9 cellular contexts compared by ENCODE assay signal in the genomic region with DNA sequence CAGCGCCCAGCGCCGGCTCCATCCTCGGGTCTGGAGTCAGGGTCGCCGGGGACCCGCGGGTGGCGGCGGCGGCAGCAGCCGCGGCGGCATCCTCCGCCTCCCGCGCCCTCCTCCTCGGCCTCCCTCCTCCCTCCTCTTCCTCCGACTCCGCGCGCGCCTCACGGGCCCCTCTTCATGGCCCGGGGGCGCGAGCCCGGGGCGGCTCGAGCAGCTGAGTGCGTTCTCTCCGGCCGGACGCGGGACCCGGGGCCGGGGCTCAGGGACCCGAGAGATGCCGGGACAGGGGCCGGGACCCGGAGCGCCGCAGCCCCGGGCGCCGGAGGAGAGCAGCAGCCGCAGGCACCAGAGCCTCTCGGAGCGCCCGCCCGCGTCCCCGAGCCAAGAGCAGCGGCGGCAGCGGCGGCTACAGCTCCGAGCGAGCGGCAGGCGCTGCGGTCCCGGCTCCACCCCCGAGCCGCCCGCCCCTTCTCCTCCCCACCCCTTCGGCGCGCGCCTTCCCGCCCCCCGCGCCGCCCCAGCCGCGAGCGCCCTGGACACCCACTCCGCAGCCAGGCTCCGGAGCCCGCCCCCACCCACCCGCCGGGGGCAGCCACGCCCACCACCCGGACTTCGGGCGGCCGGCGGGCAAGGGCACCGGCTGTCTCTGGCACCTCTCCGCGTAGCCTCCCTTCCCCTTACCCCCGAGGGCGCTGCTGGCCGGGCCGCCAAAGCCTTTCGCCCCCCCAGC. TPM values are rescaled to one million over a fixed set of nuclear protein-coding genes. Genes with fewer than 3 reads are reported as not detected.
A peak's percentile ranks its signal among the peaks of the same experiment; 100 is the strongest.
DNase-seq lines count a peak whose midpoint lies in the region; ATAC-seq and TF ChIP-seq lines count a peak whose summit lies in the region.
"Had no signal": no experiment of that assay in that cellular context is flagged by ENCODE, and none has a peak within 500 bp of the region (broad histone marks: within the 10 kb centered on the region; RNA-seq: fewer than 3 reads in every experiment).

TSS of gene CHST1 (minus strand) at position 417 of the 727 bp plus-strand sequence. CDS start 14,699 bp downstream, outside the sequence.

- H3K4me3 ChIP-seq in Karpas-422 (ENCODE audit: low read length) (no peak within 1 kb of the TSS), adipocyte (ENCODE audit: low read length) (peak within 1 kb of the TSS; percentile 74), heart right ventricle (peak within 1 kb of the TSS; percentile 66 to 94 (median 72)), parathyroid adenoma (ENCODE audit: low read depth, low read length) (peak within 1 kb of the TSS; percentile 37)

- no peaks in the 10 kb centered on the region for H3K9me2 ChIP-seq in Karpas-422 (replicated peaks; ENCODE audit: insufficient read depth, low read length)

- H3K4me2 ChIP-seq in Karpas-422 (ENCODE audit: low read depth, low read length, poor library complexity, severe bottlenecking) (peak within 1 kb of the TSS; percentile 38), parathyroid adenoma (ENCODE audit: low read length) (peak within 1 kb of the TSS; percentile 68)

- no peak within 1 kb of the TSS for H2AFZ ChIP-seq in Karpas-422 (ENCODE audit: low read length)
- H2AFZ ChIP-seq in parathyroid adenoma = peak within 1 kb of the TSS; percentile 60

- H3K9me3 ChIP-seq in Karpas-422 (ENCODE audit: low read length) (no peaks in the 10 kb centered on the region), adipocyte (ENCODE audit: control insufficient read depth, low read length) (no peaks in the 10 kb centered on the region), heart right ventricle (no peaks in the 10 kb centered on the region), parathyroid adenoma (ENCODE audit: control insufficient read depth, low read length) (no peaks in the 10 kb centered on the region)

- TF ChIP-seq CTCF in heart right ventricle (IDR thresholded peaks at IDR 0.05) = no peak
- TF ChIP-seq CTCF in parathyroid adenoma (IDR thresholded peaks at IDR 0.05) = no peak

- peak; percentile 48 for DNase-seq in COR-L47 (lab: John Stamatoyannopoulos, UW)
- DNase-seq in Karpas-422 = no peak
- peak; percentile 66 for DNase-seq in adipocyte (ENCODE audit: low read depth)
- DNase-seq in heart right ventricle = peak; percentile 42 to 80
- DNase-seq in pons (ENCODE audit: low spot score) = no peak
- no peak for DNase-seq in OCI-M2 (lab: John Stamatoyannopoulos, UW; ENCODE audit: unreplicated experiment)

- intact Hi-C loops in heart right ventricle (cut with DNase I) = loop anchor here in 3 of 10 donors (5.0 to 10.0 kb wide), 3 partner anchors 82 to 291 kb away; no protein-coding TSS in a partner anchor

- ATAC-seq in heart right ventricle (peak; percentile 64 to 88 (median 70)), HG03342 (IDR thresholded peaks at IDR 0.05; ENCODE audit: unreplicated experiment) (no peak)

- H3K4me1 ChIP-seq in Karpas-422 (ENCODE audit: low read length) = no peaks in the 10 kb centered on the region
- H3K4me1 ChIP-seq in adipocyte (ENCODE audit: control insufficient read depth, insufficient read depth, low read length) = peaks cover 19% of the 10 kb centered on the region
- H3K4me1 ChIP-seq in heart right ventricle = peaks cover 3 to 48% (median 36%) of the 10 kb centered on the region in 9 donors
- no peaks in the 10 kb centered on the region for H3K4me1 ChIP-seq in parathyroid adenoma

- H4K20me1 ChIP-seq in Karpas-422 (ENCODE audit: insufficient read depth, low read depth, low read length) = no peaks in the 10 kb centered on the region

- 0 to 1% methylated on average over 44 to 96 of the region's 96 CpGs for WGBS in heart right ventricle, 2 donors

- H3K27me3 ChIP-seq in Karpas-422 (ENCODE audit: low read length) (no peaks in the 10 kb centered on the region), adipocyte (replicated peaks; ENCODE audit: control insufficient read depth, insufficient read depth, low read length) (peaks cover 49% of the 10 kb centered on the region), heart right ventricle (peaks cover 0 to 72% (median 11%) of the 10 kb centered on the region in 7 donors), parathyroid adenoma (ENCODE audit: control insufficient read depth, insufficient read depth, low read length) (no peaks in the 10 kb centered on the region)

- H3K79me2 ChIP-seq in Karpas-422 (ENCODE audit: low read length) (no peaks in the 10 kb centered on the region), parathyroid adenoma (no peaks in the 10 kb centered on the region)

- H3K36me3 ChIP-seq in Karpas-422 (ENCODE audit: insufficient read depth, low read length) (no peaks in the 10 kb centered on the region), adipocyte (ENCODE audit: control insufficient read depth, insufficient read depth, low read length, severe bottlenecking) (no peaks in the 10 kb centered on the region), heart right ventricle (no peaks in the 10 kb centered on the region), parathyroid adenoma (ENCODE audit: control insufficient read depth, insufficient read depth, low read length) (no peaks in the 10 kb centered on the region)

- H3K9ac ChIP-seq in Karpas-422 (ENCODE audit: low read length) = no peak within 1 kb of the TSS
- peak within 1 kb of the TSS; percentile 51 for H3K9ac ChIP-seq in adipocyte (ENCODE audit: low read length)
- H3K9ac ChIP-seq in parathyroid adenoma = no peak within 1 kb of the TSS

- H3K27ac ChIP-seq in Karpas-422 (ENCODE audit: low read length) (no peak within 1 kb of the TSS), heart right ventricle (peak within 1 kb of the TSS in 8 of 10 donors; percentile 22 to 82 (median 60)), parathyroid adenoma (no peak within 1 kb of the TSS)

RNA-seq across cellular contexts. Expression of gene CHST1, which starts in this region (rescaled TPM):
- total RNA-seq in Karpas-422 (2014; rRNA removed; shearing (Covaris generic); ENCODE audit: low replicate concordance) = 0.25 TPM in 1 of 2 replicates, not detected in the other
- total RNA-seq in heart right ventricle = 1 to 10 TPM in 9 of 10 donors, under 1 TPM in 1; 0.53 to 7.7 (median 1.5) TPM
- 1 to 10 TPM; 2.5 to 5.2 TPM for polyA plus RNA-seq in heart right ventricle
- total RNA-seq: NCI-H460 had no signal

Comparison
In these comparisons a context has a peak if more than half of its experiments do, and no peak if none do; other contexts are left out.
1. DNase-seq: peak in COR-L47 (single experiment), adipocyte (single experiment) and heart right ventricle (2 of 2); none in Karpas-422 (single experiment), pons (single experiment) and OCI-M2 (single experiment).
2. H3K27ac ChIP-seq: peak in heart right ventricle (8 of 10); none in Karpas-422 (single experiment) and parathyroid adenoma (single experiment).